ENCODE assay signal across 19 cellular contexts in the genomic region with DNA sequence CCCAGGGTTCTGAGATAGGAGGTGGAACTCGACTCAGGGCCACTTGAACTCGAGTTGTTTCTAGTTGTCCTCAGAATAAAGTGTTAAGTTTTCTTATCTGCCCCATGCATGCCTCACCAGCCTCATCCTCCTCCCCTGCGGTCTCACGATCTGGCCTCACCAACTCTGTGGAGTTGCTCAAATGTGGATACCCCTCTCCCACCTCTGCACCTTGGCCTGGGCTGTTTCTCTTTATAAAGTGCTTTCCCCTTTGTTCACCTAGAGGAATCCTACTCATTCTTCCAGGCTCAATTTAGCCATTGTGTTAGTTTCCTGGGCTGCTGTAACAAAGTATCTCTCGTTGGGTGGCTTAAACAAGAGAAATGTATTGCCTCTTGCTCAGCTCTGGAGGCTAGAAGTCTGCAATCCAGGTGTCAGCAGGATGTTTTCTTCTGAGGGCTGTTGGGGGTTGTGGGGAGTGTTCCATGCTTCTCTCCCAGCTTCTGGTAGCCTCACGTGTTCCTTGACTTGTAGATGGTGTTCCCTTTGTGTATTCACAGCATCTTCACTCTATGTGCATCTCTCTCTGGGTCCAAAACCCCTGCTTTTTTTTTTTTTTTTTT.
"Had no signal": no experiment of that assay in that cellular context is flagged by ENCODE, and none has a peak within 500 bp of the region (broad histone marks: within the 10 kb centered on the region; RNA-seq: fewer than 3 reads in every experiment).

No MANE protein-coding gene starts in this region.

- DNase-seq: activated CD4-positive, alpha-beta T cell treated with anti-CD3 and anti-CD28 coated beads, Interleukin-2, amount 10 ng/mL, durations not matched to agents 7 days and 5 days; activated CD4-positive, CD25-positive, alpha-beta regulatory T cell; activated CD8-positive, alpha-beta memory T cell treated with anti-CD3 and anti-CD28 coated beads, Interleukin-2, amount 50 U/mL, for 4 hours; activated CD8-positive, alpha-beta T cell treated with anti-CD3 and anti-CD28 coated beads, Interleukin-2, amount 10 ng/mL, durations not matched to agents 7 days and 5 days; activated naive CD4-positive, alpha-beta T cell treated with anti-CD3 and anti-CD28 coated beads for 36 hours; activated naive CD8-positive, alpha-beta T cell treated with anti-CD3 and anti-CD28 coated beads, Interleukin-2, amount 50 U/mL, for 24 hours; activated T-cell treated with anti-CD3 and anti-CD28 coated beads, Interleukin-2, amount 50 U/mL, for 4 hours; anterior cingulate cortex; brain microvascular endothelial cell; central memory CD4-positive, alpha-beta T cell; dorsolateral prefrontal cortex; foreskin melanocyte; left lung; nephron progenitor cell; occipital lobe; posterior cingulate gyrus; spleen; stimulated activated naive B cell treated with anti-CD40 and anti-IgM and Interleukin-4, amounts not matched to agents 10 μg/mL and 1 μg/mL and 100 μg/mL, for 72 hours had no signal

- H3K4me1 ChIP-seq: left lung, spleen had no signal

- H3K27me3 Mint-ChIP-seq: activated CD4-positive, alpha-beta T cell treated with anti-CD3 and anti-CD28 coated beads, Interleukin-2, amount 10 ng/mL, durations not matched to agents 7 days and 5 days had no signal

- H3K4me3 Mint-ChIP-seq: activated CD4-positive, alpha-beta T cell treated with anti-CD3 and anti-CD28 coated beads, Interleukin-2, amount 10 ng/mL, durations not matched to agents 7 days and 5 days; activated CD8-positive, alpha-beta T cell treated with anti-CD3 and anti-CD28 coated beads, Interleukin-2, amount 10 ng/mL, durations not matched to agents 7 days and 5 days; activated naive CD4-positive, alpha-beta T cell treated with anti-CD3 and anti-CD28 coated beads for 36 hours; activated naive CD8-positive, alpha-beta T cell treated with anti-CD3 and anti-CD28 coated beads, Interleukin-2, amount 50 U/mL, for 24 hours; activated T-cell treated with anti-CD3 and anti-CD28 coated beads, Interleukin-2, amount 50 U/mL, for 4 hours; nephron progenitor cell; stimulated activated naive B cell treated with anti-CD40 and anti-IgM and Interleukin-4, amounts not matched to agents 10 μg/mL and 1 μg/mL and 100 μg/mL, for 72 hours; T-helper 1 cell treated with Interleukin-12 subunit alpha and Interleukin-12 subunit beta and Interleukin-4 antibody, amounts not matched to agents 30 μg/mL and 1 μg/mL, for 36 hours had no signal

- H3K27me3 ChIP-seq: brain microvascular endothelial cell, left lung had no signal

- H3K27ac Mint-ChIP-seq: activated CD4-positive, alpha-beta T cell treated with anti-CD3 and anti-CD28 coated beads, Interleukin-2, amount 10 ng/mL, durations not matched to agents 7 days and 5 days; activated CD8-positive, alpha-beta T cell treated with anti-CD3 and anti-CD28 coated beads, Interleukin-2, amount 10 ng/mL, durations not matched to agents 7 days and 5 days; activated naive CD4-positive, alpha-beta T cell treated with anti-CD3 and anti-CD28 coated beads for 36 hours; activated naive CD8-positive, alpha-beta T cell treated with anti-CD3 and anti-CD28 coated beads, Interleukin-2, amount 50 U/mL, for 24 hours; nephron progenitor cell; stimulated activated naive B cell treated with anti-CD40 and anti-IgM and Interleukin-4, amounts not matched to agents 10 μg/mL and 1 μg/mL and 100 μg/mL, for 72 hours; T-helper 1 cell treated with Interleukin-12 subunit alpha and Interleukin-12 subunit beta and Interleukin-4 antibody, amounts not matched to agents 30 μg/mL and 1 μg/mL, for 36 hours had no signal

- H3K36me3 ChIP-seq: brain microvascular endothelial cell, left lung, spleen had no signal

- H3K36me3 Mint-ChIP-seq: stimulated activated naive B cell treated with anti-CD40 and anti-IgM and Interleukin-4, amounts not matched to agents 10 μg/mL and 1 μg/mL and 100 μg/mL, for 72 hours had no signal

- ATAC-seq: activated CD8-positive, alpha-beta T cell treated with anti-CD3 and anti-CD28 coated beads, Interleukin-2, amount 10 ng/mL, durations not matched to agents 7 days and 5 days; activated naive CD8-positive, alpha-beta T cell treated with anti-CD3 and anti-CD28 coated beads, Interleukin-2, amount 50 U/mL, for 24 hours; activated T-cell treated with anti-CD3 and anti-CD28 coated beads, Interleukin-2, amount 50 U/mL, for 4 hours; left lung; stimulated activated naive B cell treated with anti-CD40 and anti-IgM and Interleukin-4, amounts not matched to agents 10 μg/mL and 1 μg/mL and 100 μg/mL, for 72 hours had no signal

- H3K27ac ChIP-seq: brain microvascular endothelial cell, dorsolateral prefrontal cortex, left lung, spleen had no signal

- H3K4me3 ChIP-seq: dorsolateral prefrontal cortex, left lung, spleen had no signal

- H3K4me1 Mint-ChIP-seq: activated naive CD8-positive, alpha-beta T cell treated with anti-CD3 and anti-CD28 coated beads, Interleukin-2, amount 50 U/mL, for 24 hours had no signal
